ENCODE assay signal across 9 cellular contexts in genomic region chr7:106485031-106485551, GRCh38.
DNase-seq lines count a peak whose midpoint lies in the region; ATAC-seq, FAIRE-seq and TF ChIP-seq lines count a peak whose summit lies in the region.
"Had no signal": no experiment of that assay in that cellular context is flagged by ENCODE, and none has a peak within 500 bp of the region (broad histone marks: within the 10 kb centered on the region; RNA-seq: fewer than 3 reads in every experiment).

No MANE protein-coding gene starts in this region.

- peak overlapping the region; percentile 46 for H3K4me2 ChIP-seq in HCT116 (ENCODE audit: low read length)

- FAIRE-seq in kidney (lab: Jason Lieb, UNC): no peak
- FAIRE-seq in frontal cortex (lab: Jason Lieb, UNC): no peak

- CTCF ChIA-PET in HCT116 (lab: Charles Lee): interaction anchor here (1.4 kb wide), 1 partner anchor 23 kb away, joined by 4 read pairs; no protein-coding TSS in a partner anchor
- CTCF ChIA-PET in T-cell (lab: Charles Lee): no interaction called here

- peaks cover 53% of the 10 kb centered on the region for H3K4me1 Mint-ChIP-seq in activated T-helper 2 cell treated with anti-CD3 and anti-CD28 coated beads, Interferon-gamma antibody, Interleukin-2, Interleukin-4, amounts not matched to agents 10 μg/mL and 5 μg/mL and 100 μg/mL, durations not matched to agents 14 hours and 24 hours and 36 hours (ENCODE audit: low read depth)
- no peaks in the 10 kb centered on the region for H3K4me1 Mint-ChIP-seq in T-cell

- H3K9me2 ChIP-seq in HCT116 (ENCODE audit: insufficient read depth): no peaks in the 10 kb centered on the region

- peak; percentile 66 for ATAC-seq in HCT116
- ATAC-seq in GM21619 (IDR thresholded peaks at IDR 0.05; ENCODE audit: unreplicated experiment): no peak
- no peak for ATAC-seq in T-cell (replicated peaks in 1 of 4)

- H2AFZ ChIP-seq in HCT116 (ENCODE audit: low read depth, low read length, poor library complexity, severe bottlenecking): no peak overlapping the region

- H3K79me2 ChIP-seq in HCT116 (ENCODE audit: insufficient read depth, low read length): no peaks in the 10 kb centered on the region

- H3K4me1 ChIP-seq in HCT116 (ENCODE audit: control insufficient read depth in 1 of 2, insufficient read depth in 2 of 2, low read length in 2 of 2) (peaks cover 6 to 44% of the 10 kb centered on the region in 2 experiments), kidney (ENCODE audit: control insufficient read depth in 1 of 2, insufficient read depth in 1 of 2, low read depth in 1 of 2, low read length in 2 of 2) (peaks cover 15 to 18% of the 10 kb centered on the region in 2 donors)

- no TSS peak for BruUV-seq in HCT116 (replicated peaks; lab: Mats Ljungman, UMichigan)

- H3K9ac ChIP-seq in HCT116 (ENCODE audit: low read length) (no peak overlapping the region), kidney (ENCODE audit: low read length in 2 of 2) (no peak overlapping the region)

- DNase-seq in AG10803 (ENCODE audit: low read depth): peak; percentile 88
- DNase-seq in HCT116 (ENCODE audit: low read depth, low spot score): no peak
- DNase-seq in activated T-helper 2 cell treated with anti-CD3 and anti-CD28 coated beads, Interferon-gamma antibody, Interleukin-2, Interleukin-4, amounts not matched to agents 10 μg/mL and 5 μg/mL and 100 μg/mL, durations not matched to agents 14 hours and 24 hours and 36 hours (ENCODE audit: low spot score): no peak
- DNase-seq in kidney: no peak
- DNase-seq in frontal cortex (ENCODE audit: low spot score in 2 of 2): no peak
- no peak for DNase-seq in hypothalamus (lab: John Stamatoyannopoulos, UW)
- no peak for DNase-seq in T-cell

- no peak for TF ChIP-seq POLR2A in HCT116 (IDR thresholded peaks at IDR 0.05; ENCODE audit: borderline replicate concordance, extremely low read depth, insufficient read depth, insufficient read length)

- no peak overlapping the region; the same call in 1 of the 2 replicates for H3K27ac ChIP-seq in HCT116 (ENCODE audit: low read depth, low read length)
- H3K27ac ChIP-seq in kidney (ENCODE audit: low read depth in 2 of 2, low read length in 2 of 2): peak overlapping the region; percentile 39 to 74

- RAD21 ChIA-PET in HCT116 (lab: Charles Lee; ENCODE audit: low non-redundant PET in 1 of 2, low total read pairs in 2 of 2, uncharacterized antibody in 2 of 2, unreplicated experiment in 2 of 2): no interaction called here

- peaks cover 3% of the 10 kb centered on the region for H3K36me3 Mint-ChIP-seq in activated T-helper 2 cell treated with anti-CD3 and anti-CD28 coated beads, Interferon-gamma antibody, Interleukin-2, Interleukin-4, amounts not matched to agents 10 μg/mL and 5 μg/mL and 100 μg/mL, durations not matched to agents 14 hours and 24 hours and 36 hours (ENCODE audit: low read depth)
- H3K36me3 Mint-ChIP-seq in T-cell: no peaks in the 10 kb centered on the region
- H3K36me3 Mint-ChIP-seq: brain had no signal

- no peak for TF ChIP-seq CTCF in AG10803 (conservative IDR thresholded peaks at IDR 0.05; ENCODE audit: low read length)
- no peak for TF ChIP-seq CTCF in HCT116 (IDR thresholded peaks at IDR 0.05 in 2 of 3, conservative IDR thresholded peaks at IDR 0.05 in 1 of 3; ENCODE audit: borderline replicate concordance in 1 of 3, insufficient read depth in 1 of 3, low read depth in 2 of 3, low read length in 2 of 3)
- no peak for TF ChIP-seq CTCF in kidney (IDR thresholded peaks at IDR 0.05; ENCODE audit: borderline replicate concordance, extremely low read depth, insufficient read depth)

- no peak overlapping the region for H3K4me3 Mint-ChIP-seq in activated T-helper 2 cell treated with anti-CD3 and anti-CD28 coated beads, Interferon-gamma antibody, Interleukin-2, Interleukin-4, amounts not matched to agents 10 μg/mL and 5 μg/mL and 100 μg/mL, durations not matched to agents 14 hours and 24 hours and 36 hours (ENCODE audit: low read depth)
- H3K4me3 Mint-ChIP-seq in T-cell: no peak overlapping the region
- H3K4me3 Mint-ChIP-seq: brain had no signal

- no peaks in the 10 kb centered on the region for H3K27me3 ChIP-seq in HCT116 (ENCODE audit: insufficient read depth, low read length)

- no peak for TF ChIP-seq RAD21 in HCT116 (IDR thresholded peaks at IDR 0.05; ENCODE audit: low read depth)

- POLR2A ChIA-PET in HCT116 (lab: Charles Lee): no interaction called here
- POLR2A ChIA-PET in T-cell (lab: Charles Lee): interaction anchor here in 1 of 2 donors (0.9 kb wide), 1 partner anchor 684 kb away, joined by 10 read pairs; the partner anchor contains the start of gene HBP1

- H3K9me3 ChIP-seq in HCT116 (ENCODE audit: control insufficient read depth in 1 of 2, insufficient read depth in 1 of 2, low read depth in 1 of 2, low read length in 2 of 2) (no peaks in the 10 kb centered on the region), kidney (ENCODE audit: control insufficient read depth in 1 of 2, low read length in 2 of 2) (no peaks in the 10 kb centered on the region)

- H3K36me3 ChIP-seq in HCT116 (ENCODE audit: control insufficient read depth in 1 of 2, insufficient read depth in 2 of 2, low read length in 2 of 2): no peaks in the 10 kb centered on the region
- H3K36me3 ChIP-seq in kidney (ENCODE audit: control insufficient read depth in 1 of 2, insufficient read depth in 2 of 2, low read length in 2 of 2): no peaks in the 10 kb centered on the region

- H3K4me3 ChIP-seq in AG10803 (ENCODE audit: low read length) (no peak overlapping the region), HCT116 (replicated peaks in 1 of 2; ENCODE audit: low read depth in 1 of 2, low read length in 2 of 2) (0 out of 4 replicates have a peak overlapping the region, but pooled peaks of 1 of the 2 experiments have one; percentile 10), kidney (ENCODE audit: low read length in 2 of 2) (no peak overlapping the region)

- no peaks in the 10 kb centered on the region for H4K20me1 ChIP-seq in HCT116 (ENCODE audit: insufficient read depth)

- intact Hi-C loops in HCT116 (cut with micrococcal nuclease) (no loop called here), kidney (cut with DNase I) (no loop called here)
- intact Hi-C loops in activated T-helper 2 cell treated with anti-CD3 and anti-CD28 coated beads, Interferon-gamma antibody, Interleukin-2, Interleukin-4, amounts not matched to agents 10 μg/mL and 5 μg/mL and 100 μg/mL, durations not matched to agents 14 hours and 24 hours and 36 hours (cut with micrococcal nuclease): loop anchor here (1.0 kb wide), 3 partner anchors 60 to 676 kb away; no protein-coding TSS in a partner anchor

- peaks cover 8% of the 10 kb centered on the region for H3K9me3 Mint-ChIP-seq in activated T-helper 2 cell treated with anti-CD3 and anti-CD28 coated beads, Interferon-gamma antibody, Interleukin-2, Interleukin-4, amounts not matched to agents 10 μg/mL and 5 μg/mL and 100 μg/mL, durations not matched to agents 14 hours and 24 hours and 36 hours
- no peaks in the 10 kb centered on the region for H3K9me3 Mint-ChIP-seq in T-cell
- H3K9me3 Mint-ChIP-seq: brain had no signal

- no peaks in the 10 kb centered on the region for H3K27me3 Mint-ChIP-seq in activated T-helper 2 cell treated with anti-CD3 and anti-CD28 coated beads, Interferon-gamma antibody, Interleukin-2, Interleukin-4, amounts not matched to agents 10 μg/mL and 5 μg/mL and 100 μg/mL, durations not matched to agents 14 hours and 24 hours and 36 hours (ENCODE audit: low read depth)
- peaks cover 20 to 26% of the 10 kb centered on the region in 2 donors for H3K27me3 Mint-ChIP-seq in T-cell

- peak overlapping the region; percentile 69 for H3K27ac Mint-ChIP-seq in activated T-helper 2 cell treated with anti-CD3 and anti-CD28 coated beads, Interferon-gamma antibody, Interleukin-2, Interleukin-4, amounts not matched to agents 10 μg/mL and 5 μg/mL and 100 μg/mL, durations not matched to agents 14 hours and 24 hours and 36 hours
- H3K27ac Mint-ChIP-seq in T-cell: no peak overlapping the region
- H3K27ac Mint-ChIP-seq: brain had no signal

TF ChIP-seq in HCT116, 20 proteins besides CTCF, POLR2A, EP300 and RAD21 (continues in another document):
- TF ChIP-seq CBX3 (IDR thresholded peaks at IDR 0.05; ENCODE audit: low read depth) (0 out of 2 replicates have a peak, but pooled peaks have one; percentile 34), SP1 (IDR thresholded peaks at IDR 0.05; ENCODE audit: low read depth) (peak; percentile 70), EZH2phosphoT487 (IDR thresholded peaks at IDR 0.05; ENCODE audit: borderline replicate concordance) (no peak), REST (IDR thresholded peaks at IDR 0.05; ENCODE audit: low read depth) (no peak), SRF (IDR thresholded peaks at IDR 0.05; ENCODE audit: low read depth) (no peak), EGR1 (IDR thresholded peaks at IDR 0.05; ENCODE audit: low read depth) (no peak), ZFX (IDR thresholded peaks at IDR 0.05) (no peak), SIN3A (IDR thresholded peaks at IDR 0.05; ENCODE audit: low read depth) (no peak), FOSL1 (IDR thresholded peaks at IDR 0.05; ENCODE audit: low read depth) (peak; percentile 64)
